Comparison of ENCODE assay signal across 9 cellular contexts in genomic region chr16:58339452-58339938, GRCh38. TPM values are rescaled to one million over a fixed set of nuclear protein-coding genes. Genes with fewer than 3 reads are reported as not detected.
DNase-seq lines count a peak whose midpoint lies in the region; ATAC-seq and TF ChIP-seq lines count a peak whose summit lies in the region.
"Had no signal": no experiment of that assay in that cellular context is flagged by ENCODE, and none has a peak within 500 bp of the region (broad histone marks: within the 10 kb centered on the region; RNA-seq: fewer than 3 reads in every experiment).

No MANE protein-coding gene starts in this region.

- H2AFZ ChIP-seq in osteoblast (ENCODE audit: low read length), result no peak overlapping the region

- H3K36me3 ChIP-seq in osteoblast (ENCODE audit: insufficient read depth, low read length), result no peaks in the 10 kb centered on the region

- H3K27me3 ChIP-seq in osteoblast (ENCODE audit: insufficient read depth, low read length), result no peaks in the 10 kb centered on the region

- TF ChIP-seq CTCF in NB4 (IDR thresholded peaks at IDR 0.05; ENCODE audit: low read depth, low read length), result no peak
- TF ChIP-seq CTCF in endothelial cell (IDR thresholded peaks at IDR 0.05; ENCODE audit: unreplicated experiment), result peak; percentile 27
- TF ChIP-seq CTCF in osteoblast (IDR thresholded peaks at IDR 0.05; ENCODE audit: extremely low read depth, low read depth, low read length), result peak; percentile 43

- no peaks in the 10 kb centered on the region for H3K79me2 ChIP-seq in osteoblast (ENCODE audit: insufficient read depth, low read length)

- H3K36me3 Mint-ChIP-seq in endothelial cell (ENCODE audit: low read depth, unreplicated experiment), result no peaks in the 10 kb centered on the region

- no peak for TF ChIP-seq POLR2A in NB4 (IDR thresholded peaks at IDR 0.05; ENCODE audit: extremely low read depth, insufficient read length)

- H3K4me1 ChIP-seq in osteoblast (ENCODE audit: insufficient read depth, low read length), result peaks cover 6% of the 10 kb centered on the region

- no peaks in the 10 kb centered on the region for H3K9me3 ChIP-seq in osteoblast (ENCODE audit: low read depth, low read length)

- no peak overlapping the region for H3K27ac ChIP-seq in osteoblast (ENCODE audit: low read depth, low read length)

- H3K27ac Mint-ChIP-seq in endothelial cell (ENCODE audit: unreplicated experiment), result no peak overlapping the region

- peak; percentile 40 for DNase-seq in DMS53 (lab: John Stamatoyannopoulos, UW)
- no peak for DNase-seq in DMS53 treated with DMSO at 0.1 percent for 48 hours (lab: John Stamatoyannopoulos, UW; ENCODE audit: unreplicated experiment)
- DNase-seq in NB4 (ENCODE audit: low read depth), result peak; percentile 12
- peak; percentile 46 for DNase-seq in endothelial cell (ENCODE audit: low spot score)
- DNase-seq in osteoblast (ENCODE audit: insufficient read length, low spot score, missing footprints), result peak; percentile 61
- no peak for DNase-seq in effector CD4-positive, alpha-beta T cell
- DNase-seq in stimulated activated naive CD8-positive, alpha-beta T cell treated with anti-CD3 and anti-CD28 coated beads, Interleukin-15, Interleukin-2, amounts not matched to agents 100 U/mL and 50 U/mL, for 24 hours, result no peak
- DNase-seq in effector CD8-positive, alpha-beta T cell (lab: John Stamatoyannopoulos, UW), result no peak
- DNase-seq: foreskin melanocyte had no signal

- no peaks in the 10 kb centered on the region for H3K27me3 Mint-ChIP-seq in endothelial cell (ENCODE audit: unreplicated experiment)

- ATAC-seq in stimulated activated naive CD8-positive, alpha-beta T cell treated with anti-CD3 and anti-CD28 coated beads, Interleukin-15, Interleukin-2, amounts not matched to agents 100 U/mL and 50 U/mL, for 24 hours, result no peak

- H3K4me2 ChIP-seq in osteoblast (ENCODE audit: insufficient read depth, low read length), result no peak overlapping the region

- H3K4me3 ChIP-seq in NB4 (ENCODE audit: low read depth, low read length), result no peak overlapping the region
- H3K4me3 ChIP-seq in osteoblast (ENCODE audit: insufficient read depth, low read length), result no peak overlapping the region

- no peak overlapping the region for H3K4me3 Mint-ChIP-seq in endothelial cell (ENCODE audit: unreplicated experiment)

- H4K20me1 ChIP-seq in osteoblast (ENCODE audit: insufficient read depth, low read length), result no peaks in the 10 kb centered on the region

- H3K9me3 Mint-ChIP-seq in endothelial cell (ENCODE audit: unreplicated experiment), result no peaks in the 10 kb centered on the region

- H3K4me1 Mint-ChIP-seq in endothelial cell (ENCODE audit: unreplicated experiment), result no peaks in the 10 kb centered on the region

RNA-seq across cellular contexts. Expression of gene PRSS54, which starts 44.7 kb away (rescaled TPM):
- total RNA-seq in endothelial cell (ENCODE audit: unreplicated experiment) (not detected), osteoblast (not detected in 2 replicates)

RNA-seq across cellular contexts. Expression of gene GINS3, which starts 52.8 kb away (rescaled TPM):
- total RNA-seq in endothelial cell (ENCODE audit: unreplicated experiment) (4.9 TPM), osteoblast (1.1 and 1.8 TPM in 2 replicates)

Comparison
In these comparisons a context has a peak if more than half of its experiments do, and no peak if none do; other contexts are left out.
1. DNase-seq: peak in DMS53 (single experiment), NB4 (single experiment), endothelial cell (single experiment) and osteoblast (single experiment); none in DMS53 treated with DMSO at 0.1 percent for 48 hours (single experiment), effector CD4-positive, alpha-beta T cell (single experiment), stimulated activated naive CD8-positive, alpha-beta T cell treated with anti-CD3 and anti-CD28 coated beads, Interleukin-15, Interleukin-2, amounts not matched to agents 100 U/mL and 50 U/mL, for 24 hours (single experiment) and effector CD8-positive, alpha-beta T cell (single experiment).